In the genomic region with DNA sequence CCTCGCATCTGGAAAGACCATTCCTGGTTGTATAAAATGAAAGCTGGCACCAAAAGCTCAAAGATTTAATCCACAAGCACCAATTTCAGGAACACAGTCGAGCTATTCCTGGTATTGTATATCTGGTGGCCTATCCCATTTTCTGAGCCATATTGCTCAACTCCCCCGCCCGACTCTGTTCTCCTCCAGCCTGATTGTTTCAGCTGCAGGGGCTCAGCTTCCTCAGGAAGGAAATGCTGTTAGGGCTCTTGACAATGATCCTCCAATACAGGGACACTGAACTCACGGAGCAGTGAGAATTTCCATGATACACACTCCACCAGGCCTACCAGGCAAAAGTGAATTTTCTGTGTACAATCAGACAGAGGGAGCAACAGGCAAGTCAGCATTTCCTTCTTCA, we compare ENCODE assay signal across 1 cellular context.
TF ChIP-seq lines count a peak whose summit lies in the region.

No MANE protein-coding gene starts in this region.

TF ChIP-seq in K562, 482 proteins besides CTCF, POLR2A, EP300 and RAD21:
- TF ChIP-seq TCFL5 (CRISPR knock-in tag; conservative IDR thresholded peaks at IDR 0.05) (no peak), ZNF133 (CRISPR knock-in tag; IDR thresholded peaks at IDR 0.05) (no peak), ZNF41 (CRISPR knock-in tag; conservative IDR thresholded peaks at IDR 0.05) (no peak), IFI16 (CRISPR knock-in tag; IDR thresholded peaks at IDR 0.05) (no peak), ZNF316 (IDR thresholded peaks at IDR 0.05) (0 out of 2 replicates have a peak, but pooled peaks have one; percentile 33), ZKSCAN1 (IDR thresholded peaks at IDR 0.05; ENCODE audit: low read depth, low read length) (no peak), SIX5 (IDR thresholded peaks at IDR 0.05; ENCODE audit: borderline replicate concordance in 1 of 2, insufficient read depth in 1 of 2, low read depth in 1 of 2, low read length in 2 of 2) (no peak), CEBPB (tag; IDR thresholded peaks at IDR 0.05) (0 out of 2 replicates have a peak, but pooled peaks have one; percentile 20), TRIM24 (IDR thresholded peaks at IDR 0.05) (no peak), POLR2H (tag; IDR thresholded peaks at IDR 0.05; ENCODE audit: low read depth) (no peak)
- TF ChIP-seq, protein P1, sequence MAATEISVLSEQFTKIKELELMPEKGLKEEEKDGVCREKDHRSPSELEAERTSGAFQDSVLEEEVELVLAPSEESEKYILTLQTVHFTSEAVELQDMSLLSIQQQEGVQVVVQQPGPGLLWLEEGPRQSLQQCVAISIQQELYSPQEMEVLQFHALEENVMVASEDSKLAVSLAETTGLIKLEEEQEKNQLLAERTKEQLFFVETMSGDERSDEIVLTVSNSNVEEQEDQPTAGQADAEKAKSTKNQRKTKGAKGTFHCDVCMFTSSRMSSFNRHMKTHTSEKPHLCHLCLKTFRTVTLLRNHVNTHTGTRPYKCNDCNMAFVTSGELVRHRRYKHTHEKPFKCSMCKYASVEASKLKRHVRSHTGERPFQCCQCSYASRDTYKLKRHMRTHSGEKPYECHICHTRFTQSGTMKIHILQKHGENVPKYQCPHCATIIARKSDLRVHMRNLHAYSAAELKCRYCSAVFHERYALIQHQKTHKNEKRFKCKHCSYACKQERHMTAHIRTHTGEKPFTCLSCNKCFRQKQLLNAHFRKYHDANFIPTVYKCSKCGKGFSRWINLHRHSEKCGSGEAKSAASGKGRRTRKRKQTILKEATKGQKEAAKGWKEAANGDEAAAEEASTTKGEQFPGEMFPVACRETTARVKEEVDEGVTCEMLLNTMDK (IDR thresholded peaks at IDR 0.05; ENCODE audit: borderline replicate concordance, insufficient read depth, low read depth, low read length, poor library complexity, severe bottlenecking): no peak
- TF ChIP-seq, protein P2, sequence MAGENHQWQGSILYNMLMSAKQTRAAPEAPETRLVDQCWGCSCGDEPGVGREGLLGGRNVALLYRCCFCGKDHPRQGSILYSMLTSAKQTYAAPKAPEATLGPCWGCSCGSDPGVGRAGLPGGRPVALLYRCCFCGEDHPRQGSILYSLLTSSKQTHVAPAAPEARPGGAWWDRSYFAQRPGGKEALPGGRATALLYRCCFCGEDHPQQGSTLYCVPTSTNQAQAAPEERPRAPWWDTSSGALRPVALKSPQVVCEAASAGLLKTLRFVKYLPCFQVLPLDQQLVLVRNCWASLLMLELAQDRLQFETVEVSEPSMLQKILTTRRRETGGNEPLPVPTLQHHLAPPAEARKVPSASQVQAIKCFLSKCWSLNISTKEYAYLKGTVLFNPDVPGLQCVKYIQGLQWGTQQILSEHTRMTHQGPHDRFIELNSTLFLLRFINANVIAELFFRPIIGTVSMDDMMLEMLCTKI (IDR thresholded peaks at IDR 0.05; ENCODE audit: partially characterized antibody): no peak
